7 cellular contexts compared by ENCODE assay signal in genomic region chr20:60055740-60056139, GRCh38.
DNase-seq lines count a peak whose midpoint lies in the region; ATAC-seq lines count a peak whose summit lies in the region.

No MANE protein-coding gene starts in this region.

- DNase-seq in activated CD4-positive, alpha-beta T cell treated with anti-CD3 and anti-CD28 coated beads, Interleukin-2, amount 50 U/mL, for 1 hour, result peak; percentile 8
- peak; percentile 93 for DNase-seq in Right ventricle myocardium inferior (ENCODE audit: missing footprints)
- DNase-seq in stimulated activated CD8-positive, alpha-beta memory T cell treated with anti-CD3 and anti-CD28 coated beads, Interleukin-7, amount 100 ng/mL, for 4 hours (ENCODE audit: low read depth in 2 of 2), result peak; percentile 26 to 30
- DNase-seq in H4 (ENCODE audit: low spot score), result no peak
- no peak for DNase-seq in glomerular visceral epithelial cell (ENCODE audit: extremely low spot score)

- intact Hi-C loops in Right ventricle myocardium inferior (cut with DNase I), result loop anchor here (5.0 to 10.0 kb wide), 5 partner anchors 108 to 1839 kb away; no protein-coding TSS in a partner anchor

- peak; percentile 51 for ATAC-seq in HG03097 (IDR thresholded peaks at IDR 0.05; ENCODE audit: low FRiP score, unreplicated experiment)
- ATAC-seq in Right ventricle myocardium inferior, result peak; percentile 57
- no peak for ATAC-seq in HG02610 (IDR thresholded peaks at IDR 0.05; ENCODE audit: unreplicated experiment)

Comparison
In these comparisons a context has a peak if more than half of its experiments do, and no peak if none do; other contexts are left out.
1. DNase-seq: peak in activated CD4-positive, alpha-beta T cell treated with anti-CD3 and anti-CD28 coated beads, Interleukin-2, amount 50 U/mL, for 1 hour (single experiment), Right ventricle myocardium inferior (single experiment) and stimulated activated CD8-positive, alpha-beta memory T cell treated with anti-CD3 and anti-CD28 coated beads, Interleukin-7, amount 100 ng/mL, for 4 hours (2 of 2); none in H4 (single experiment) and glomerular visceral epithelial cell (single experiment).